Comparison of ENCODE assay signal across 28 cellular contexts in the genomic region with DNA sequence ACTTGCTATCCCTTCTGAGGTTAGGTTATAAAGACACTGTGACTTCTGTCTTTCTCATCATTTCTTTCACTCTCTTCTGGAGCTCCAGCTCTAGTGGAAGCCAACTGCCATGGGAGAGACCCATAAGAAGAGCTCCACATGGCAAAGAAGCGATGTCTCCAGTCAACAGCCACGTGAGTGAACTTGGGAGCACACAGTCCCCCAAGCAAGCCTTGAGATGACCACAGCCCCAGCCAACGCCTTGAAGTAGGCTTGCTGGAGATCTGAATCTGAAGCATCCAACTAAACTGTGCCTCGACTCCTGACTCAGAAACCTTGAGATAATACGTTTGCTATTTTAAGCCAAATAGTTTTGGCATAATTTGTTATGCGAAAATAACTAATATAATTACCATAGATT.
"Had no signal": no experiment of that assay in that cellular context is flagged by ENCODE, and none has a peak within 500 bp of the region (broad histone marks: within the 10 kb centered on the region; RNA-seq: fewer than 3 reads in every experiment).

No MANE protein-coding gene starts in this region.

- H3K4me1 ChIP-seq: pancreas, prostate gland, right lobe of liver, stomach, thyroid gland, tibial nerve, upper lobe of right lung had no signal

- ATAC-seq: naive thymus-derived CD8-positive, alpha-beta T cell; natural killer cell treated with Interleukin-12 subunit alpha and Interleukin-12 subunit beta and Interleukin-15 and Interleukin-18, amount 100 ng/mL, for 72 hours; pancreas; right cardiac atrium; right lobe of liver; stimulated activated effector memory CD8-positive, alpha-beta T cell treated with anti-CD3 and anti-CD28 coated beads, Interleukin-12 subunit alpha, Interleukin-12 subunit beta, amount 100 ng/mL, for 72 hours; stimulated activated naive B cell treated with anti-CD40 and anti-IgM and Interleukin-4, amounts not matched to agents 10 μg/mL and 1 μg/mL and 100 μg/mL, for 72 hours; upper lobe of right lung had no signal

- H3K27ac ChIP-seq: neutrophil, pancreas, prostate gland, right lobe of liver, sigmoid colon, stomach, thoracic aorta, thyroid gland, tibial nerve, upper lobe of right lung, uterus had no signal

- H3K4me1 Mint-ChIP-seq: nephron progenitor cell; stimulated activated effector memory CD8-positive, alpha-beta T cell treated with anti-CD3 and anti-CD28 coated beads, Interleukin-12 subunit alpha, Interleukin-12 subunit beta, amount 100 ng/mL, for 72 hours; stimulated activated naive B cell treated with anti-CD40 and anti-IgM and Interleukin-4, amounts not matched to agents 10 μg/mL and 1 μg/mL and 100 μg/mL, for 72 hours had no signal

- H3K9me3 ChIP-seq: neutrophil, pancreas, prostate gland, right lobe of liver, stomach, thoracic aorta, thyroid gland, tibial nerve, upper lobe of right lung, uterus had no signal

- H3K4me3 ChIP-seq: pancreas, prostate gland, right lobe of liver, sigmoid colon, stomach, thoracic aorta, thyroid gland, tibial nerve, upper lobe of right lung, uterus had no signal

- DNase-seq: naive thymus-derived CD8-positive, alpha-beta T cell; nephron progenitor cell; nucleus accumbens; pancreas; retina; right cardiac atrium; right lobe of liver; sigmoid colon; small intestine; stimulated activated CD4-positive, alpha-beta T cell treated with anti-CD3 and anti-CD28 coated beads, Interleukin-15, amount 100 ng/mL, for 24 hours; stimulated activated CD4-positive, alpha-beta T cell treated with anti-CD3 and anti-CD28 coated beads, Interleukin-2, amount 100 ng/mL, for 24 hours; stimulated activated CD4-positive, alpha-beta T cell treated with anti-CD3 and anti-CD28 coated beads, Interleukin-2, amount 100 ng/mL, for 48 hours; stimulated activated CD4-positive, alpha-beta T cell treated with anti-CD3 and anti-CD28 coated beads, Interleukin-4, amount 100 ng/mL, for 24 hours; stimulated activated naive B cell treated with anti-CD40 and anti-IgM and Interleukin-4, amounts not matched to agents 10 μg/mL and 1 μg/mL and 100 μg/mL, for 72 hours; stimulated activated naive CD4-positive, alpha-beta T cell treated with Interleukin-2 at 50 U/mL for 16 hours; stomach; thyroid gland; trophoblast cell; upper lobe of right lung; uterus had no signal

- H3K27me3 ChIP-seq: neutrophil, pancreas, right lobe of liver, sigmoid colon, thyroid gland, tibial nerve, upper lobe of right lung, uterus had no signal

- H3K27ac Mint-ChIP-seq: naive thymus-derived CD8-positive, alpha-beta T cell; natural killer cell treated with Interleukin-12 subunit alpha and Interleukin-12 subunit beta and Interleukin-15 and Interleukin-18, amount 100 ng/mL, for 72 hours; nephron progenitor cell; stimulated activated effector memory CD8-positive, alpha-beta T cell treated with anti-CD3 and anti-CD28 coated beads, Interleukin-12 subunit alpha, Interleukin-12 subunit beta, amount 100 ng/mL, for 72 hours; stimulated activated naive B cell treated with anti-CD40 and anti-IgM and Interleukin-4, amounts not matched to agents 10 μg/mL and 1 μg/mL and 100 μg/mL, for 72 hours; stimulated activated naive CD8-positive, alpha-beta T cell treated with anti-CD3 and anti-CD28 coated beads, Interleukin-15, Interleukin-2, amounts not matched to agents 100 ng/mL and 50 ng/mL, for 24 hours had no signal

- H3K9me3 Mint-ChIP-seq: natural killer cell treated with Interleukin-12 subunit alpha and Interleukin-12 subunit beta and Interleukin-15 and Interleukin-18, amount 100 ng/mL, for 72 hours; nephron progenitor cell; neural crest cell; stimulated activated effector memory CD8-positive, alpha-beta T cell treated with anti-CD3 and anti-CD28 coated beads, Interleukin-12 subunit alpha, Interleukin-12 subunit beta, amount 100 ng/mL, for 72 hours; stimulated activated naive B cell treated with anti-CD40 and anti-IgM and Interleukin-4, amounts not matched to agents 10 μg/mL and 1 μg/mL and 100 μg/mL, for 72 hours; stimulated activated naive CD8-positive, alpha-beta T cell treated with anti-CD3 and anti-CD28 coated beads, Interleukin-15, Interleukin-2, amounts not matched to agents 100 ng/mL and 50 ng/mL, for 24 hours had no signal

- H3K27me3 Mint-ChIP-seq: naive thymus-derived CD8-positive, alpha-beta T cell; stimulated activated naive CD8-positive, alpha-beta T cell treated with anti-CD3 and anti-CD28 coated beads, Interleukin-15, Interleukin-2, amounts not matched to agents 100 ng/mL and 50 ng/mL, for 24 hours had no signal

- H3K4me3 Mint-ChIP-seq: naive thymus-derived CD8-positive, alpha-beta T cell; natural killer cell treated with Interleukin-12 subunit alpha and Interleukin-12 subunit beta and Interleukin-15 and Interleukin-18, amount 100 ng/mL, for 72 hours; nephron progenitor cell; neural crest cell; stimulated activated effector memory CD8-positive, alpha-beta T cell treated with anti-CD3 and anti-CD28 coated beads, Interleukin-12 subunit alpha, Interleukin-12 subunit beta, amount 100 ng/mL, for 72 hours; stimulated activated naive B cell treated with anti-CD40 and anti-IgM and Interleukin-4, amounts not matched to agents 10 μg/mL and 1 μg/mL and 100 μg/mL, for 72 hours; stimulated activated naive CD8-positive, alpha-beta T cell treated with anti-CD3 and anti-CD28 coated beads, Interleukin-15, Interleukin-2, amounts not matched to agents 100 ng/mL and 50 ng/mL, for 24 hours had no signal

- H3K36me3 ChIP-seq: neutrophil, pancreas, prostate gland, right lobe of liver, sigmoid colon, stomach, thoracic aorta, thyroid gland, tibial nerve, upper lobe of right lung, uterus had no signal

- H3K36me3 Mint-ChIP-seq: naive thymus-derived CD8-positive, alpha-beta T cell; natural killer cell treated with Interleukin-12 subunit alpha and Interleukin-12 subunit beta and Interleukin-15 and Interleukin-18, amount 100 ng/mL, for 72 hours; stimulated activated effector memory CD8-positive, alpha-beta T cell treated with anti-CD3 and anti-CD28 coated beads, Interleukin-12 subunit alpha, Interleukin-12 subunit beta, amount 100 ng/mL, for 72 hours; stimulated activated naive B cell treated with anti-CD40 and anti-IgM and Interleukin-4, amounts not matched to agents 10 μg/mL and 1 μg/mL and 100 μg/mL, for 72 hours had no signal
